In genomic region chr10:71651428-71651827, GRCh38 we compare ENCODE assay signal across 1 cellular context.
TF ChIP-seq lines count a peak whose summit lies in the region.

No MANE protein-coding gene starts in this region.

TF ChIP-seq in H1, 55 proteins besides CTCF, POLR2A, EP300 and RAD21:
- TF ChIP-seq GTF2F1 (IDR thresholded peaks at IDR 0.05; ENCODE audit: borderline replicate concordance, low read depth, low read length) (no peak), RBBP5 (IDR thresholded peaks at IDR 0.05; ENCODE audit: borderline replicate concordance, low read depth, low read length) (no peak), SIX5 (IDR thresholded peaks at IDR 0.05; ENCODE audit: low read depth, low read length) (no peak), SP1 (IDR thresholded peaks at IDR 0.05; ENCODE audit: low read depth, low read length) (no peak), POU5F1 (IDR thresholded peaks at IDR 0.05; ENCODE audit: low read depth, low read length) (no peak), EZH2 (IDR thresholded peaks at IDR 0.05; ENCODE audit: low read depth, low read length, severe bottlenecking) (no peak), MAX (IDR thresholded peaks at IDR 0.05) (no peak), CBX8 (IDR thresholded peaks at IDR 0.05; ENCODE audit: borderline replicate concordance, low read depth, low read length) (no peak), HDAC2 (IDR thresholded peaks at IDR 0.05; ENCODE audit: borderline replicate concordance in 1 of 2, low read depth in 2 of 2, low read length in 2 of 2) (no peak), YY1 (IDR thresholded peaks at IDR 0.05; ENCODE audit: low read depth, low read length) (no peak), GABPA (IDR thresholded peaks at IDR 0.05; ENCODE audit: borderline replicate concordance, insufficient read depth, low read length) (no peak), FOSL1 (IDR thresholded peaks at IDR 0.05; ENCODE audit: insufficient read depth, low read depth, low read length) (no peak), KDM4A (IDR thresholded peaks at IDR 0.05; ENCODE audit: low read depth, low read length, severe bottlenecking) (no peak), JUN (IDR thresholded peaks at IDR 0.05; ENCODE audit: low read depth, low read length) (no peak), TCF12 (IDR thresholded peaks at IDR 0.05; ENCODE audit: low read depth, low read length) (no peak)
- TF ChIP-seq, protein P1, sequence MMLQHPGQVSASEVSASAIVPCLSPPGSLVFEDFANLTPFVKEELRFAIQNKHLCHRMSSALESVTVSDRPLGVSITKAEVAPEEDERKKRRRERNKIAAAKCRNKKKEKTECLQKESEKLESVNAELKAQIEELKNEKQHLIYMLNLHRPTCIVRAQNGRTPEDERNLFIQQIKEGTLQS (IDR thresholded peaks at IDR 0.05; ENCODE audit: insufficient read depth, low read depth, low read length): no peak
TF ChIP-seq in H1: peak in this region for 0.
